In the genomic region with DNA sequence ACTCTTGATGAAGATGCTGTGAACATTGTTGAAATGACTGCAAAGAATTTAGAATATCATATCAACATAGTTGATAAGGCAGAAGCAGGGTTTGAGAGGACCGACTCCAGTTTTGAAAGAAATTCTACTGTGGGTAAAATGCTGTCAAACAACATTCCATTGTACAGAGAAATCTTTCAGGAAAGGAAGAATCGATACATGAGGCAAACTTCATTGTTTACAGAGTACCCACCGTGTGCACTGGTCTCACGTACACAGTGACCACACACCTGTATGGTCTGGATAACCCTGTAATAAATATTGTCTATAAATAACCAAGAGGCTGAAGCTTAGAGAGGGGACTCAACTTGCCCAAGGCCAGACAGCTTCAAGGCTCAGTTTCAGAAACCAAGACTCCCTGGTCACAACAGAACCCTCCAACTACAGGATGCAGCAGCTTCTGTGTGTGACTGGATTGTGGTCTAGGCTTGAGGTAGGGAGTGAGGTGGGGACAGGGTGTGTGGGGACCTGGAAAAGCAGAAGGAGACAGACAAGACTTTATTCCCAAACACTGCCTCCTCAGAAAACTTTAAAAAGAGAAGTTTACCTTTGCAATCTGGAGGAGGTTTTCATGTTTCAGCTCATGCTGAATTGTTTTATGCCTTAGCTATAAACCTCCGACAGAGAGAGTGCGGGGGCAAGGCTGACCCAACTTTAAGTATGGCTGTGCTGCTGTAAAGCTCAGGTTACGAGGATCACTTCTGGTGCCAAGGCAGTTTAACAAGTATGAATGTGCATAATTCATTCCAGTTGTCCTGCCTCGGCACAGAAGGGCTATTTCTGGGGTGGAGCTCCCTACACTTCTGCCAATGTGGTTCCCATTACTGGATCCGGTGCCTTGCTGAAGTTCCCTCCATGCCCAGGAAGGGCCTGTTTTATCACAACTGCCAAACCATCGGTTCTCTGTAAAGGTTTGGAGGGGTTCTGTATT, we compare ENCODE assay signal across 20 cellular contexts.
A peak's percentile ranks its signal among the peaks of the same experiment; 100 is the strongest.
DNase-seq lines count a peak whose midpoint lies in the region; ATAC-seq and TF ChIP-seq lines count a peak whose summit lies in the region.
"Had no signal": no experiment of that assay in that cellular context is flagged by ENCODE, and none has a peak within 500 bp of the region (broad histone marks: within the 10 kb centered on the region; RNA-seq: fewer than 3 reads in every experiment).

No MANE protein-coding gene starts in this region.

- H3K4me1 ChIP-seq in PC-3 (ENCODE audit: insufficient read depth, low read length) (peaks cover 31% of the 10 kb centered on the region), sigmoid colon (peaks cover 0 to 18% (median 13%) of the 10 kb centered on the region in 4 donors), OCI-LY7 (ENCODE audit: insufficient read depth, low read length, poor library complexity, severe bottlenecking) (no peaks in the 10 kb centered on the region)
- H3K4me1 ChIP-seq: adrenal gland, left ventricle myocardium inferior had no signal

- H3K27me3 ChIP-seq in PC-3 (ENCODE audit: low read length) (no peaks in the 10 kb centered on the region), sigmoid colon (no peaks in the 10 kb centered on the region)
- H3K27me3 ChIP-seq: adrenal gland, ovary had no signal

- WGBS in sigmoid colon, 2 donors = 27 to 61% methylated on average over 10 of the region's 10 CpGs

- H3K36me3 ChIP-seq in PC-3 (ENCODE audit: low read depth, low read length) = peaks cover 8% of the 10 kb centered on the region; the same call in 1 of the 2 replicates
- H3K36me3 ChIP-seq in sigmoid colon = no peaks in the 10 kb centered on the region
- H3K36me3 ChIP-seq in OCI-LY7 (ENCODE audit: insufficient read depth, low read length) = no peaks in the 10 kb centered on the region
- H3K36me3 ChIP-seq: adrenal gland, left ventricle myocardium inferior, ovary had no signal

- H3K4me3 ChIP-seq in PC-3 (ENCODE audit: low read length) = peak overlapping the region; percentile 41
- H3K4me3 ChIP-seq in fibroblast of villous mesenchyme (ENCODE audit: low read depth, low read length) = no peak overlapping the region
- no peak overlapping the region for H3K4me3 ChIP-seq in sigmoid colon
- no peak overlapping the region for H3K4me3 ChIP-seq in OCI-LY7 (ENCODE audit: low read depth, low read length, poor library complexity, severe bottlenecking)
- H3K4me3 ChIP-seq: adrenal gland, left ventricle myocardium inferior, ovary had no signal

- POLR2A ChIA-PET in PC-3 (lab: Charles Lee; ENCODE audit: unreplicated experiment) (no interaction called here), OCI-LY7 (lab: Charles Lee) (no interaction called here)

- H3K27ac ChIP-seq in PC-3 (ENCODE audit: low read length) = peak overlapping the region; percentile 91
- H3K27ac ChIP-seq in sigmoid colon = peak overlapping the region in 2 of 4 donors; percentile 7 to 55
- no peak overlapping the region for H3K27ac ChIP-seq in OCI-LY7 (ENCODE audit: low read depth, low read length, poor library complexity, severe bottlenecking)
- H3K27ac ChIP-seq: adrenal gland, C4-2B, left ventricle myocardium inferior, ovary had no signal

- H3K79me2 ChIP-seq in PC-3 (ENCODE audit: low read length) (peaks cover 18% of the 10 kb centered on the region), OCI-LY7 (ENCODE audit: insufficient read depth, low read depth, low read length) (no peaks in the 10 kb centered on the region)

- TF ChIP-seq EP300 in sigmoid colon (IDR thresholded peaks at IDR 0.05) = no peak

- H3K4me3 Mint-ChIP-seq in activated T-cell treated with anti-CD3 and anti-CD28 coated beads, Interleukin-2, amount 50 U/mL, for 24 hours = no peak overlapping the region
- H3K4me3 Mint-ChIP-seq: activated T-helper 17 cell treated with anti-CD3 and anti-CD28 coated beads, Interleukin-2, amount 50 U/mL, for 72 hours had no signal

- no peaks in the 10 kb centered on the region for H4K20me1 ChIP-seq in PC-3 (ENCODE audit: low read length)
- no peaks in the 10 kb centered on the region for H4K20me1 ChIP-seq in OCI-LY7 (ENCODE audit: insufficient read depth, low read length)

- ATAC-seq in PC-3 = peak; percentile 81
- no peak for ATAC-seq in activated CD4-positive, CD25-positive, alpha-beta regulatory T cell treated with anti-CD3 and anti-CD28 coated beads, Interleukin-2, amount 50 U/mL, for 24 hours
- no peak for ATAC-seq in Right ventricle myocardium superior (ENCODE audit: poor library complexity)
- ATAC-seq: activated T-helper 17 cell treated with anti-CD3 and anti-CD28 coated beads, Interleukin-2, amount 50 U/mL, for 72 hours had no signal

- CTCF ChIA-PET in PC-3 (lab: Charles Lee) (no interaction called here), OCI-LY7 (lab: Charles Lee; ENCODE audit: unreplicated experiment) (no interaction called here)

- no peak for TF ChIP-seq POLR2A in sigmoid colon (IDR thresholded peaks at IDR 0.05)

- H3K9me3 Mint-ChIP-seq in activated T-cell treated with anti-CD3 and anti-CD28 coated beads, Interleukin-2, amount 50 U/mL, for 24 hours = no peaks in the 10 kb centered on the region
- H3K9me3 Mint-ChIP-seq: activated T-helper 17 cell treated with anti-CD3 and anti-CD28 coated beads, Interleukin-2, amount 50 U/mL, for 72 hours had no signal

- DNase-seq in GM04503 (ENCODE audit: low read depth) (peak; percentile 21), PC-3 (peak; percentile 90), fibroblast of villous mesenchyme (ENCODE audit: low read depth) (peak; percentile 22), sigmoid colon (peak; percentile 76), Right ventricle myocardium superior (no peak), OCI-LY7 (ENCODE audit: low spot score) (no peak)
- DNase-seq in activated T-cell treated with anti-CD3 and anti-CD28 coated beads, Interleukin-2, amount 50 U/mL, for 24 hours = no peak
- DNase-seq: activated CD4-positive, CD25-positive, alpha-beta regulatory T cell; activated CD8-positive, alpha-beta memory T cell treated with anti-CD3 and anti-CD28 coated beads for 24 hours; adrenal gland; central memory CD4-positive, alpha-beta T cell; DMS79; effector memory CD4-positive, alpha-beta T cell; left ventricle myocardium inferior; NCI-H1436 treated with DMSO at 0.1 percent for 48 hours; NCI-H446; ovary had no signal

- H3K9me2 ChIP-seq in PC-3 (replicated peaks; ENCODE audit: low read length) = no peaks in the 10 kb centered on the region
- no peaks in the 10 kb centered on the region for H3K9me2 ChIP-seq in OCI-LY7 (ENCODE audit: insufficient read depth, low read length)

- peaks cover 4% of the 10 kb centered on the region for H3K27me3 Mint-ChIP-seq in activated T-cell treated with anti-CD3 and anti-CD28 coated beads, Interleukin-2, amount 50 U/mL, for 24 hours

- no peaks in the 10 kb centered on the region for H3K36me3 Mint-ChIP-seq in activated T-cell treated with anti-CD3 and anti-CD28 coated beads, Interleukin-2, amount 50 U/mL, for 24 hours (ENCODE audit: low read depth)

- H2AFZ ChIP-seq in PC-3 (ENCODE audit: low read length) (peak overlapping the region; percentile 14), OCI-LY7 (ENCODE audit: low read length) (no peak overlapping the region)

- peak overlapping the region; percentile 62 for H3K9ac ChIP-seq in PC-3 (ENCODE audit: low read length)

- no peaks in the 10 kb centered on the region for H3K4me1 Mint-ChIP-seq in activated T-cell treated with anti-CD3 and anti-CD28 coated beads, Interleukin-2, amount 50 U/mL, for 24 hours (ENCODE audit: low read depth)
- H3K4me1 Mint-ChIP-seq: activated T-helper 17 cell treated with anti-CD3 and anti-CD28 coated beads, Interleukin-2, amount 50 U/mL, for 72 hours had no signal

- H3K9me3 ChIP-seq in PC-3 (ENCODE audit: low read length) (peaks cover 5% of the 10 kb centered on the region; the same call in 1 of the 2 replicates), sigmoid colon (no peaks in the 10 kb centered on the region), OCI-LY7 (ENCODE audit: low read length) (no peaks in the 10 kb centered on the region)
- H3K9me3 ChIP-seq: adrenal gland, ovary had no signal

- no peak for TF ChIP-seq CTCF in PC-3 (conservative IDR thresholded peaks at IDR 0.05; ENCODE audit: low read depth, low read length)
- TF ChIP-seq CTCF in fibroblast of villous mesenchyme (IDR thresholded peaks at IDR 0.05; ENCODE audit: insufficient read depth, low read depth, low read length) = no peak
- no peak for TF ChIP-seq CTCF in sigmoid colon (IDR thresholded peaks at IDR 0.05)
- TF ChIP-seq CTCF in OCI-LY7 (conservative IDR thresholded peaks at IDR 0.05; ENCODE audit: low read length) = no peak

- no peak overlapping the region for H3K27ac Mint-ChIP-seq in activated T-cell treated with anti-CD3 and anti-CD28 coated beads, Interleukin-2, amount 50 U/mL, for 24 hours
- H3K27ac Mint-ChIP-seq: activated T-helper 17 cell treated with anti-CD3 and anti-CD28 coated beads, Interleukin-2, amount 50 U/mL, for 72 hours had no signal

- H3F3A ChIP-seq in PC-3 (ENCODE audit: low read length, unreplicated experiment) = no peaks in the 10 kb centered on the region

- peak overlapping the region; percentile 67 for H3K4me2 ChIP-seq in PC-3 (ENCODE audit: low read length)
- no peak overlapping the region for H3K4me2 ChIP-seq in OCI-LY7 (ENCODE audit: low read length)

- intact Hi-C loops in PC-3 (cut with micrococcal nuclease) = no loop called here
- intact Hi-C loops in sigmoid colon (cut with DNase I) = loop anchor here (5.0 to 10.0 kb wide), 2 partner anchors 128 to 150 kb away; no protein-coding TSS in a partner anchor
- intact Hi-C loops in Right ventricle myocardium superior (cut with DNase I) = no loop called here
- intact Hi-C loops in OCI-LY7 (cut with micrococcal nuclease; ENCODE audit: unreplicated experiment) = no loop called here

- TSS peak; percentile 92 for BruUV-seq in PC-3 (replicated peaks; lab: Mats Ljungman, UMichigan)
- no TSS peak for BruUV-seq in OCI-LY7 (replicated peaks; lab: Mats Ljungman, UMichigan)

Comparison
In these comparisons a context has a peak if more than half of its experiments do, and no peak if none do; other contexts are left out.
1. DNase-seq: peak in GM04503 (single experiment), PC-3 (single experiment), fibroblast of villous mesenchyme (single experiment) and sigmoid colon (single experiment); none in Right ventricle myocardium superior (single experiment), OCI-LY7 (single experiment) and activated T-cell treated with anti-CD3 and anti-CD28 coated beads, Interleukin-2, amount 50 U/mL, for 24 hours (single experiment).